Comparison of ENCODE assay signal across 24 cellular contexts in genomic region chr1:62364726-62365125, GRCh38. TPM values are rescaled to one million over a fixed set of nuclear protein-coding genes. Genes with fewer than 3 reads are reported as not detected.
DNase-seq lines count a peak whose midpoint lies in the region; ATAC-seq and TF ChIP-seq lines count a peak whose summit lies in the region.
"Had no signal": no experiment of that assay in that cellular context is flagged by ENCODE, and none has a peak within 500 bp of the region (broad histone marks: within the 10 kb centered on the region; RNA-seq: fewer than 3 reads in every experiment).

No MANE protein-coding gene starts in this region.

- no peak overlapping the region for H3K27ac ChIP-seq in ovary
- H3K27ac ChIP-seq: 22Rv1; BLaER1 treated with 17β-estradiol and CSF1 and Interleukin-3, amounts not matched to agents 10 nM and 100 nM had no signal

- no peak for TF ChIP-seq POLR2A in ovary (IDR thresholded peaks at IDR 0.05)

- no peaks in the 10 kb centered on the region for H3K27me3 ChIP-seq in ovary
- H3K27me3 ChIP-seq: BLaER1 treated with 17β-estradiol and CSF1 and Interleukin-3, amounts not matched to agents 10 nM and 100 nM had no signal

- TF ChIP-seq EP300 in ovary (IDR thresholded peaks at IDR 0.05): no peak

- no peaks in the 10 kb centered on the region for H3K36me3 ChIP-seq in ovary
- H3K36me3 ChIP-seq: BLaER1 treated with 17β-estradiol and CSF1 and Interleukin-3, amounts not matched to agents 10 nM and 100 nM; MG63 had no signal

- intact Hi-C loops in ovary (cut with DNase I): no loop called here

- ATAC-seq in HG03442 (IDR thresholded peaks at IDR 0.05; ENCODE audit: unreplicated experiment): no peak
- ATAC-seq in HG03097 (IDR thresholded peaks at IDR 0.05; ENCODE audit: low FRiP score, unreplicated experiment): no peak
- ATAC-seq in HG03159 (IDR thresholded peaks at IDR 0.05; ENCODE audit: unreplicated experiment): no peak
- ATAC-seq: GM23338 had no signal

- H3K9me3 ChIP-seq in ovary: no peaks in the 10 kb centered on the region
- H3K9me3 ChIP-seq: Caco-2, MG63 had no signal

- no peak overlapping the region for H3K4me3 ChIP-seq in fibroblast of mammary gland (ENCODE audit: control insufficient read depth, low read depth, low read length)
- H3K4me3 ChIP-seq in ovary: no peak overlapping the region
- H3K4me3 ChIP-seq: BLaER1 treated with 17β-estradiol and CSF1 and Interleukin-3, amounts not matched to agents 10 nM and 100 nM; GM23338; MG63 had no signal

- H3K4me1 ChIP-seq in ovary (ENCODE audit: insufficient read depth): no peaks in the 10 kb centered on the region
- H3K4me1 ChIP-seq: BLaER1 treated with 17β-estradiol and CSF1 and Interleukin-3, amounts not matched to agents 10 nM and 100 nM; Caco-2 had no signal

- DNase-seq in NCI-H2171 treated with DMSO at 0.1 percent for 48 hours (lab: John Stamatoyannopoulos, UW): peak; percentile 13
- no peak for DNase-seq in NCI-H2171 (lab: John Stamatoyannopoulos, UW)
- DNase-seq in astrocyte of the hippocampus (ENCODE audit: low read depth, low spot score): peak; percentile 18
- peak; percentile 5 for DNase-seq in fibroblast of mammary gland (ENCODE audit: low read depth)
- no peak for DNase-seq in ovary
- DNase-seq: Caco-2; CD4-positive, alpha-beta memory T cell; DMS 273 treated with DMSO at 0.1 percent for 48 hours; HCEC 1CT; Kasumi-1; MG63; NCI-H1048; NCI-H1417 treated with DMSO at 0.1 percent for 48 hours; NCI-H187; NCI-H226; NCI-H524; NCI-H774 had no signal

- TF ChIP-seq CTCF in fibroblast of mammary gland (conservative IDR thresholded peaks at IDR 0.05; ENCODE audit: control insufficient read depth, insufficient read depth, low read depth, low read length) (no peak), ovary (IDR thresholded peaks at IDR 0.05) (no peak)

RNA-seq across cellular contexts. Expression of gene KANK4, which starts 45.5 kb away (rescaled TPM):
- total RNA-seq in ovary: under 1 TPM in 6 of 7 donors, not detected in 1; 0.10 to 0.46 (median 0.19) TPM
- polyA plus RNA-seq in ovary: under 1 TPM; 0.05 to 0.83 TPM
- total RNA-seq: CD4-positive, alpha-beta memory T cell; OCI-LY7 had no signal
- polyA plus RNA-seq: CD4-positive, alpha-beta memory T cell had no signal

Comparison
In these comparisons a context has a peak if more than half of its experiments do, and no peak if none do; other contexts are left out.
1. DNase-seq: peak in NCI-H2171 treated with DMSO at 0.1 percent for 48 hours (single experiment), astrocyte of the hippocampus (single experiment) and fibroblast of mammary gland (single experiment); none in NCI-H2171 (single experiment) and ovary (0 of 5).